Comparison of ENCODE assay signal across 20 cellular contexts in genomic region chr20:3447321-3447720, GRCh38.
"Had no signal": no experiment of that assay in that cellular context is flagged by ENCODE, and none has a peak within 500 bp of the region (broad histone marks: within the 10 kb centered on the region; RNA-seq: fewer than 3 reads in every experiment).

No MANE protein-coding gene starts in this region.

- DNase-seq: activated CD4-positive, alpha-beta T cell treated with anti-CD3 and anti-CD28 coated beads, Interleukin-2, amount 50 U/mL, for 1 hour; activated CD8-positive, alpha-beta memory T cell treated with anti-CD3 and anti-CD28 coated beads, Interleukin-2, amount 50 U/mL, for 48 hours; activated effector memory CD4-positive, alpha-beta T cell treated with Interleukin-2 at 50 U/mL for 16 hours; activated naive CD4-positive, alpha-beta T cell treated with anti-CD3 and anti-CD28 coated beads, Interleukin-2, amount 10 ng/mL, durations not matched to agents 7 days and 5 days; activated T-cell treated with anti-CD3 and anti-CD28 coated beads, Interleukin-2, amount 50 U/mL, for 48 hours; effector CD8-positive, alpha-beta T cell; heart left ventricle; stimulated activated CD4-positive, alpha-beta T cell treated with anti-CD3 and anti-CD28 coated beads, Interleukin-12 subunit alpha, Interleukin-12 subunit beta, amount 100 ng/mL, for 4 hours; stimulated activated CD4-positive, alpha-beta T cell treated with anti-CD3 and anti-CD28 coated beads, Interleukin-1b, Interleukin-23, amount 100 ng/mL, for 48 hours; stimulated activated CD8-positive, alpha-beta memory T cell treated with anti-CD3 and anti-CD28 coated beads, Interleukin-4, amount 100 ng/mL, for 48 hours; stimulated activated naive CD4-positive, alpha-beta T cell; T-helper 9 cell; tibial artery had no signal

- H3K9me3 ChIP-seq: ascending aorta, esophagus muscularis mucosa, gastroesophageal sphincter, heart left ventricle, tibial artery had no signal

- H3K27me3 ChIP-seq: ascending aorta, esophagus muscularis mucosa, gastroesophageal sphincter, heart left ventricle, tibial artery had no signal

- H3K36me3 Mint-ChIP-seq: activated naive CD4-positive, alpha-beta T cell treated with anti-CD3 and anti-CD28 coated beads, Interleukin-2, amount 10 ng/mL, durations not matched to agents 7 days and 5 days; memory B cell had no signal

- H3K27me3 Mint-ChIP-seq: progenitor cell of endocrine pancreas had no signal

- H3K4me3 Mint-ChIP-seq: activated naive CD4-positive, alpha-beta T cell treated with anti-CD3 and anti-CD28 coated beads, Interleukin-2, amount 10 ng/mL, durations not matched to agents 7 days and 5 days; memory B cell; neural crest cell had no signal

- ATAC-seq: activated CD4-positive, CD25-positive, alpha-beta regulatory T cell treated with anti-CD3 and anti-CD28 coated beads, Interleukin-2, amount 50 U/mL, for 24 hours; gastroesophageal sphincter; heart left ventricle had no signal

- H3K36me3 ChIP-seq: ascending aorta, esophagus muscularis mucosa, gastroesophageal sphincter, heart left ventricle, tibial artery had no signal

- H3K4me1 ChIP-seq: ascending aorta, esophagus muscularis mucosa, gastroesophageal sphincter, heart left ventricle, tibial artery had no signal

- H3K9me3 Mint-ChIP-seq: activated naive CD4-positive, alpha-beta T cell treated with anti-CD3 and anti-CD28 coated beads, Interleukin-2, amount 10 ng/mL, durations not matched to agents 7 days and 5 days; memory B cell; neural crest cell had no signal

- H3K4me1 Mint-ChIP-seq: activated naive CD4-positive, alpha-beta T cell treated with anti-CD3 and anti-CD28 coated beads, Interleukin-2, amount 10 ng/mL, durations not matched to agents 7 days and 5 days; memory B cell had no signal

- H3K4me3 ChIP-seq: ascending aorta, esophagus muscularis mucosa, gastroesophageal sphincter, heart left ventricle, tibial artery had no signal

- H3K27ac ChIP-seq: ascending aorta, esophagus muscularis mucosa, gastroesophageal sphincter, heart left ventricle, tibial artery had no signal

- H3K27ac Mint-ChIP-seq: activated naive CD4-positive, alpha-beta T cell treated with anti-CD3 and anti-CD28 coated beads, Interleukin-2, amount 10 ng/mL, durations not matched to agents 7 days and 5 days; memory B cell; progenitor cell of endocrine pancreas had no signal
